Comparison of ENCODE assay signal across 18 cellular contexts in the genomic region with DNA sequence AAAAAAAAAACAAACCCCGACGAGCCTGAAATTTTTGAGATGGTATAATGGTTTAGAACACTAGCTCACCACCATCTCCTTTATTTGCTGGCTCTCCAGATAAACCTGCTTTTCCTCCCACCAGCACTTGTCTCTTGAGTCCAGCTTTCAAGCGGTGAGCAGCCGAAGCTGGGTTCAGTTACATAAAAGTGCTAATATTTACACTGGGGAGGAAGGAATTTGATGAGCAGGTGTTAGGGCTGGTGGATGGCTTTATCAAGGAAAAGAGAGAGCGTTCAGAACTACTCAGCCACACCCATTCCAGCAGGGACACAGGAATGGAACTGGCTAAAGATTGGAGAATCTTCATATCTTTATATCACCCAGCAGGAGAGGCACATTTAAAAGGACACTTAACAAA. TPM values are rescaled to one million over a fixed set of nuclear protein-coding genes. Genes with fewer than 3 reads are reported as not detected.
DNase-seq lines count a peak whose midpoint lies in the region; ATAC-seq, FAIRE-seq and TF ChIP-seq lines count a peak whose summit lies in the region.
"Had no signal": no experiment of that assay in that cellular context is flagged by ENCODE, and none has a peak within 500 bp of the region (broad histone marks: within the 10 kb centered on the region; RNA-seq: fewer than 3 reads in every experiment).

No MANE protein-coding gene starts in this region.

- in situ Hi-C loops in HepG2 (cut with HindIII; ENCODE audit: extremely low pct_ligation_motif_present, low pct_unique_long_range_greater_than_20kb) = no loop called here

- H3K27me3 ChIP-seq in HepG2 (ENCODE audit: control insufficient read depth in 1 of 2, insufficient read depth in 2 of 2, low read length in 2 of 2) (no peaks in the 10 kb centered on the region), mesenchymal stem cell (ENCODE audit: control insufficient read depth in 1 of 2, insufficient read depth in 1 of 2, low read length in 2 of 2) (peaks cover 0 to 27% of the 10 kb centered on the region in 2 experiments)
- H3K27me3 ChIP-seq: brain microvascular endothelial cell had no signal

- no peak for TF ChIP-seq RAD21 in HepG2 (CRISPR knock-in tag; IDR thresholded peaks at IDR 0.05)

- no peaks in the 10 kb centered on the region for H3K36me3 Mint-ChIP-seq in activated naive CD4-positive, alpha-beta T cell treated with anti-CD3 and anti-CD28 coated beads for 36 hours (ENCODE audit: low read depth)
- H3K36me3 Mint-ChIP-seq: IgD-negative memory B cell had no signal

- H3K9me3 Mint-ChIP-seq in activated naive CD4-positive, alpha-beta T cell treated with anti-CD3 and anti-CD28 coated beads for 36 hours = no peaks in the 10 kb centered on the region
- H3K9me3 Mint-ChIP-seq: activated CD8-positive, alpha-beta T cell treated with anti-CD3 and anti-CD28 coated beads for 36 hours had no signal

- no peak overlapping the region for H3K23ac ChIP-seq in mesenchymal stem cell (ENCODE audit: low read length in 2 of 2)

- no peaks in the 10 kb centered on the region for H3K36me3 ChIP-seq in HepG2 (replicated peaks in 1 of 2; ENCODE audit: control insufficient read depth in 1 of 2, insufficient read depth in 2 of 2, low read length in 2 of 2)
- H3K36me3 ChIP-seq in mesenchymal stem cell (ENCODE audit: control insufficient read depth in 1 of 2, insufficient read depth in 2 of 2, low read depth in 1 of 2, low read length in 2 of 2) = no peaks in the 10 kb centered on the region
- H3K36me3 ChIP-seq: brain microvascular endothelial cell had no signal

- no peak overlapping the region for H2AK5ac ChIP-seq in mesenchymal stem cell (ENCODE audit: low read length, severe bottlenecking)

- no peaks in the 10 kb centered on the region for H3K27me3 Mint-ChIP-seq in activated naive CD4-positive, alpha-beta T cell treated with anti-CD3 and anti-CD28 coated beads for 36 hours (ENCODE audit: low read depth)

- no peak overlapping the region for H3K18ac ChIP-seq in mesenchymal stem cell (ENCODE audit: low read depth in 1 of 2, low read length in 2 of 2)

- H4K20me1 ChIP-seq in HepG2 (ENCODE audit: insufficient read depth, low read length) = no peaks in the 10 kb centered on the region

- peak overlapping the region; percentile 45 for H3K27ac ChIP-seq in HepG2 (ENCODE audit: extremely low read length, insufficient read depth, low read length)
- H3K27ac ChIP-seq in mesenchymal stem cell (ENCODE audit: low read length, poor library complexity, severe bottlenecking) = no peak overlapping the region
- H3K27ac ChIP-seq: brain microvascular endothelial cell, psoas muscle had no signal

- no peak overlapping the region for H3K4me3 Mint-ChIP-seq in activated naive CD4-positive, alpha-beta T cell treated with anti-CD3 and anti-CD28 coated beads for 36 hours
- H3K4me3 Mint-ChIP-seq: activated CD8-positive, alpha-beta T cell treated with anti-CD3 and anti-CD28 coated beads for 36 hours; IgD-negative memory B cell had no signal

- no peak overlapping the region for H3K4ac ChIP-seq in mesenchymal stem cell (ENCODE audit: low read depth in 1 of 2, low read length in 2 of 2)

- TF ChIP-seq POLR2A in HepG2 (IDR thresholded peaks at IDR 0.05; ENCODE audit: insufficient read depth in 1 of 2, low read depth in 2 of 2, low read length in 2 of 2) = no peak

- TF ChIP-seq CTCF in HepG2 (CRISPR knock-in tag; IDR thresholded peaks at IDR 0.05) = no peak

- H3K4me1 Mint-ChIP-seq in activated naive CD4-positive, alpha-beta T cell treated with anti-CD3 and anti-CD28 coated beads for 36 hours (ENCODE audit: low read depth) = peaks cover 6% of the 10 kb centered on the region
- H3K4me1 Mint-ChIP-seq: IgD-negative memory B cell had no signal

- BruUV-seq in HepG2 (replicated peaks; lab: Mats Ljungman, UMichigan) = no TSS peak

- H4K91ac ChIP-seq in mesenchymal stem cell (ENCODE audit: low read length) = no peak overlapping the region

- H2BK120ac ChIP-seq in mesenchymal stem cell (ENCODE audit: low read depth, low read length) = no peak overlapping the region

- CTCF ChIA-PET in HepG2 (lab: Yijun Ruan, JAX; ENCODE audit: low intra/inter-chr PET ratio, low total read pairs) = no interaction called here
- CTCF ChIA-PET in activated naive CD4-positive, alpha-beta T cell treated with anti-CD3 and anti-CD28 coated beads for 36 hours (lab: Charles Lee) = no interaction called here

- H3K79me1 ChIP-seq in mesenchymal stem cell (replicated peaks; ENCODE audit: low read length, poor library complexity, severe bottlenecking) = no peaks in the 10 kb centered on the region

- H3K9ac ChIP-seq in HepG2 (ENCODE audit: insufficient read depth, low read depth, low read length) (no peak overlapping the region; the same call in 1 of the 2 replicates), mesenchymal stem cell (ENCODE audit: low read length) (no peak overlapping the region)

- H3K9me3 ChIP-seq in HepG2 (ENCODE audit: low read length) (no peaks in the 10 kb centered on the region), mesenchymal stem cell (ENCODE audit: control insufficient read depth, low read length) (no peaks in the 10 kb centered on the region)
- H3K9me3 ChIP-seq: psoas muscle had no signal

- 2% methylated on average over 5 of the region's 5 CpGs for WGBS in HepG2 (ENCODE audit: low lambda C conversion rate)
- WGBS in mesenchymal stem cell = 70% methylated on average over 3 of the region's 5 CpGs

- ATAC-seq in HepG2 = peak; percentile 86
- ATAC-seq: activated CD8-positive, alpha-beta T cell treated with anti-CD3 and anti-CD28 coated beads for 36 hours; psoas muscle had no signal

- POLR2A ChIA-PET in HepG2 (lab: Yijun Ruan, JAX) = interaction anchor here (1.4 to 3.0 kb wide), 4 partner anchors 10 to 71 kb away, joined by 5 to 20 read pairs (median 18); no protein-coding TSS in a partner anchor

- no peak overlapping the region for H2BK15ac ChIP-seq in mesenchymal stem cell (ENCODE audit: low read depth, poor library complexity, severe bottlenecking)

- H3K4me2 ChIP-seq in HepG2 (ENCODE audit: low read depth, low read length) (peak overlapping the region; percentile 46), mesenchymal stem cell (ENCODE audit: low read length, poor library complexity, severe bottlenecking) (no peak overlapping the region)

- no peak overlapping the region for H2BK5ac ChIP-seq in mesenchymal stem cell (ENCODE audit: low read depth, low read length, poor library complexity, severe bottlenecking)

- H3K79me2 ChIP-seq in HepG2 (ENCODE audit: insufficient read depth, low read length) = no peaks in the 10 kb centered on the region

- H3K27ac Mint-ChIP-seq in activated naive CD4-positive, alpha-beta T cell treated with anti-CD3 and anti-CD28 coated beads for 36 hours = no peak overlapping the region
- H3K27ac Mint-ChIP-seq: activated CD8-positive, alpha-beta T cell treated with anti-CD3 and anti-CD28 coated beads for 36 hours; IgD-negative memory B cell had no signal

- TF ChIP-seq EP300 in HepG2 (IDR thresholded peaks at IDR 0.05; ENCODE audit: low read depth in 2 of 2, low read length in 2 of 2) = peak in 1 of 2 experiments; percentile 68; a peak in 2 of 4 replicates
- TF ChIP-seq EP300 in HepG2 (CRISPR knock-in tag; IDR thresholded peaks at IDR 0.05; ENCODE audit: borderline replicate concordance) = no peak; the same call in 1 of the 2 replicates

- H3K4me3 ChIP-seq in HepG2 (replicated peaks in 1 of 3; ENCODE audit: insufficient read depth in 1 of 3, low read depth in 2 of 3, low read length in 3 of 3) = 0 out of 6 replicates have a peak overlapping the region, but pooled peaks of 1 of the 3 experiments have one; percentile 4
- no peak overlapping the region for H3K4me3 ChIP-seq in mesenchymal stem cell (ENCODE audit: insufficient read depth in 1 of 2, low read depth in 1 of 2, low read length in 2 of 2)
- H3K4me3 ChIP-seq: psoas muscle had no signal

- intact Hi-C loops in HepG2 (cut with micrococcal nuclease; ENCODE audit: unreplicated experiment) = loop anchor here (10.0 kb wide), 1 partner anchor 73 kb away; no protein-coding TSS in a partner anchor
- intact Hi-C loops in activated naive CD4-positive, alpha-beta T cell treated with anti-CD3 and anti-CD28 coated beads for 36 hours (cut with micrococcal nuclease) = no loop called here

- H2AFZ ChIP-seq in HepG2 (ENCODE audit: low read length) (no peak overlapping the region), mesenchymal stem cell (ENCODE audit: low read depth, low read length) (no peak overlapping the region)

- H3K4me1 ChIP-seq in HepG2 (ENCODE audit: insufficient read depth, low read length) = peaks cover 66% of the 10 kb centered on the region
- H3K4me1 ChIP-seq in mesenchymal stem cell (ENCODE audit: control insufficient read depth, insufficient read depth, low read depth, low read length) = peaks cover 1% of the 10 kb centered on the region
- H3K4me1 ChIP-seq: psoas muscle had no signal

- DNase-seq in COLO668 (lab: John Stamatoyannopoulos, UW; ENCODE audit: unreplicated experiment) (peak; percentile 74), NCI-H1092 treated with DMSO at 0.1 percent for 48 hours (lab: John Stamatoyannopoulos, UW) (peak; percentile 84), NCI-H69 (lab: John Stamatoyannopoulos, UW) (peak; percentile 82), HepG2 (ENCODE audit: low spot score) (peak; percentile 84), mesenchymal stem cell (no peak), NCI-H226 (no peak), D341Med (ENCODE audit: low spot score) (no peak)
- no peak for DNase-seq in activated naive CD4-positive, alpha-beta T cell treated with anti-CD3 and anti-CD28 coated beads for 36 hours
- DNase-seq: activated CD8-positive, alpha-beta T cell treated with anti-CD3 and anti-CD28 coated beads for 36 hours; brain microvascular endothelial cell; effector CD8-positive, alpha-beta T cell; NCI-H524; psoas muscle; stimulated activated CD4-positive, alpha-beta T cell treated with anti-CD3 and anti-CD28 coated beads, Interleukin-1b, Interleukin-23, amount 100 ng/mL, for 48 hours had no signal

- peak; percentile 95 for FAIRE-seq in HepG2 (lab: Jason Lieb, UNC)
- FAIRE-seq: GM12891, urothelium cell line had no signal

- no peak overlapping the region for H2BK12ac ChIP-seq in mesenchymal stem cell (ENCODE audit: low read length in 2 of 2)

- H3K14ac ChIP-seq in mesenchymal stem cell (ENCODE audit: low read length in 2 of 2) = no peak overlapping the region

- H4K8ac ChIP-seq in mesenchymal stem cell (ENCODE audit: low read length) = no peak overlapping the region

RNA-seq across cellular contexts. Expression of a gene that starts 6.6 kb away (rescaled TPM):
- total RNA-seq in HepG2 (2016; rRNA removed; fragmentation: Illumina TruSeq; extraction: Trizol) = not detected in 2 replicates
- not detected in 2 replicates for total RNA-seq in HepG2 (2016; cell fraction: cytosol; rRNA removed; fragmentation: Illumina TruSeq; extraction: Trizol; ENCODE audit: low read depth)
- not detected in 2 replicates for total RNA-seq in HepG2 (2016; cell fraction: insoluble cytoplasmic fraction; rRNA removed; fragmentation: Illumina TruSeq; extraction: Trizol)
- not detected in 2 replicates for total RNA-seq in HepG2 (2016; cell fraction: membrane; rRNA removed; fragmentation: Illumina TruSeq; extraction: Trizol)
- total RNA-seq in HepG2 (2016; cell fraction: nucleus; rRNA removed; fragmentation: Illumina TruSeq; extraction: Trizol) = not detected in 2 replicates
- not detected in 2 replicates for polyA plus RNA-seq in HepG2 (2011; rRNA removed)
- polyA plus RNA-seq in HepG2 (2011; cell fraction: cytosol; rRNA removed) = not detected in 2 replicates
- polyA plus RNA-seq in HepG2 (2011; cell fraction: nucleus; rRNA removed) = not detected in 2 replicates
- polyA plus RNA-seq in HepG2 (2012) = not detected in 2 replicates
- not detected in 2 replicates for polyA plus RNA-seq in HepG2 (2016; cell fraction: cytosol; fragmentation: Illumina TruSeq; extraction: Trizol; ENCODE audit: low read depth)
- polyA plus RNA-seq in HepG2 (2016; cell fraction: insoluble cytoplasmic fraction; fragmentation: Illumina TruSeq; extraction: Trizol; ENCODE audit: low read depth) = not detected in 2 replicates
- polyA plus RNA-seq in HepG2 (2016; cell fraction: membrane; fragmentation: Illumina TruSeq; extraction: Trizol; ENCODE audit: low read depth) = not detected in 2 replicates
- not detected in 2 replicates for polyA plus RNA-seq in HepG2 (2016; cell fraction: nucleus; fragmentation: Illumina TruSeq; extraction: Trizol; ENCODE audit: insufficient read depth, low read depth)
- polyA minus RNA-seq in HepG2 (2011; rRNA and poly(A)+ RNA removed; ENCODE audit: low replicate concordance) = not detected in 2 replicates
- polyA minus RNA-seq in HepG2 (2011; cell fraction: cytosol; rRNA and poly(A)+ RNA removed) = not detected in 2 replicates
- polyA minus RNA-seq in HepG2 (2011; cell fraction: nucleus; rRNA and poly(A)+ RNA removed) = not detected in 2 replicates
- polyA plus RNA-seq in mesenchymal stem cell (2013, experiment 1 of 2) = not detected
- not detected for polyA plus RNA-seq in mesenchymal stem cell (2013, experiment 2 of 2)
- total RNA-seq in activated naive CD4-positive, alpha-beta T cell treated with anti-CD3 and anti-CD28 coated beads for 36 hours = not detected
- total RNA-seq: activated CD8-positive, alpha-beta T cell treated with anti-CD3 and anti-CD28 coated beads for 36 hours; fibroblast of villous mesenchyme; psoas muscle had no signal
- polyA plus RNA-seq: IgD-negative memory B cell had no signal

RNA-seq across cellular contexts. Expression of a gene that starts 18.8 kb away (rescaled TPM):
- total RNA-seq in HepG2 (2016; rRNA removed; fragmentation: Illumina TruSeq; extraction: Trizol) = not detected in 2 replicates
- not detected in 2 replicates for total RNA-seq in HepG2 (2016; cell fraction: cytosol; rRNA removed; fragmentation: Illumina TruSeq; extraction: Trizol; ENCODE audit: low read depth)
- not detected in 2 replicates for total RNA-seq in HepG2 (2016; cell fraction: insoluble cytoplasmic fraction; rRNA removed; fragmentation: Illumina TruSeq; extraction: Trizol)
- not detected in 2 replicates for total RNA-seq in HepG2 (2016; cell fraction: membrane; rRNA removed; fragmentation: Illumina TruSeq; extraction: Trizol)
- total RNA-seq in HepG2 (2016; cell fraction: nucleus; rRNA removed; fragmentation: Illumina TruSeq; extraction: Trizol) = not detected in 2 replicates
- polyA plus RNA-seq in HepG2 (2011; rRNA removed) = not detected in 2 replicates
- not detected in 2 replicates for polyA plus RNA-seq in HepG2 (2011; cell fraction: cytosol; rRNA removed)
- not detected in 2 replicates for polyA plus RNA-seq in HepG2 (2011; cell fraction: nucleus; rRNA removed)
- polyA plus RNA-seq in HepG2 (2012) = not detected in 2 replicates
- polyA plus RNA-seq in HepG2 (2016; cell fraction: cytosol; fragmentation: Illumina TruSeq; extraction: Trizol; ENCODE audit: low read depth) = not detected in 2 replicates
- not detected in 2 replicates for polyA plus RNA-seq in HepG2 (2016; cell fraction: insoluble cytoplasmic fraction; fragmentation: Illumina TruSeq; extraction: Trizol; ENCODE audit: low read depth)
- polyA plus RNA-seq in HepG2 (2016; cell fraction: membrane; fragmentation: Illumina TruSeq; extraction: Trizol; ENCODE audit: low read depth) = not detected in 2 replicates
- polyA plus RNA-seq in HepG2 (2016; cell fraction: nucleus; fragmentation: Illumina TruSeq; extraction: Trizol; ENCODE audit: insufficient read depth, low read depth) = not detected in 2 replicates
- not detected in 2 replicates for polyA minus RNA-seq in HepG2 (2011; rRNA and poly(A)+ RNA removed; ENCODE audit: low replicate concordance)
- not detected in 2 replicates for polyA minus RNA-seq in HepG2 (2011; cell fraction: cytosol; rRNA and poly(A)+ RNA removed)
- not detected in 2 replicates for polyA minus RNA-seq in HepG2 (2011; cell fraction: nucleus; rRNA and poly(A)+ RNA removed)
- not detected for polyA plus RNA-seq in mesenchymal stem cell (2013, experiment 1 of 2)
- polyA plus RNA-seq in mesenchymal stem cell (2013, experiment 2 of 2) = not detected
- not detected for total RNA-seq in activated naive CD4-positive, alpha-beta T cell treated with anti-CD3 and anti-CD28 coated beads for 36 hours
- total RNA-seq: activated CD8-positive, alpha-beta T cell treated with anti-CD3 and anti-CD28 coated beads for 36 hours; fibroblast of villous mesenchyme; psoas muscle had no signal
- polyA plus RNA-seq: IgD-negative memory B cell, psoas muscle had no signal

Comparison
In these comparisons a context has a peak if more than half of its experiments do, and no peak if none do; other contexts are left out.
1. DNase-seq: peak in COLO668 (single experiment), NCI-H1092 treated with DMSO at 0.1 percent for 48 hours (single experiment), NCI-H69 (single experiment) and HepG2 (single experiment); none in mesenchymal stem cell (single experiment), activated naive CD4-positive, alpha-beta T cell treated with anti-CD3 and anti-CD28 coated beads for 36 hours (single experiment), NCI-H226 (single experiment) and D341Med (single experiment).